In genomic region chr18:55268629-55269275, GRCh38 we compare ENCODE assay signal across 10 cellular contexts.
A peak's percentile ranks its signal among the peaks of the same experiment; 100 is the strongest.
DNase-seq lines count a peak whose midpoint lies in the region; ATAC-seq lines count a peak whose summit lies in the region.
"Had no signal": no experiment of that assay in that cellular context is flagged by ENCODE, and none has a peak within 500 bp of the region (broad histone marks: within the 10 kb centered on the region; RNA-seq: fewer than 3 reads in every experiment).

No MANE protein-coding gene starts in this region.

- no peaks in the 10 kb centered on the region for H3K27me3 Mint-ChIP-seq in activated naive CD8-positive, alpha-beta T cell treated with anti-CD3 and anti-CD28 coated beads, Interleukin-2, amount 50 U/mL, for 24 hours
- H3K27me3 Mint-ChIP-seq: central memory CD8-positive, alpha-beta T cell had no signal

- no peak for DNase-seq in activated naive CD8-positive, alpha-beta T cell treated with anti-CD3 and anti-CD28 coated beads, Interleukin-2, amount 50 U/mL, for 24 hours
- DNase-seq in NCI-H1436 (lab: John Stamatoyannopoulos, UW), result no peak
- DNase-seq in GOT3 (lab: John Stamatoyannopoulos, UW), result no peak
- DNase-seq in activated naive CD4-positive, alpha-beta T cell treated with anti-CD3 and anti-CD28 coated beads, Interleukin-2, amount 50 U/mL, for 16 hours, result no peak
- no peak for DNase-seq in stimulated activated CD4-positive, alpha-beta T cell treated with anti-CD3 and anti-CD28 coated beads, Interleukin-1b, Interleukin-23, amount 100 ng/mL, for 48 hours
- DNase-seq: NCI-H1105 treated with DMSO at 0.1 percent for 48 hours had no signal

- ATAC-seq in GM18511 (IDR thresholded peaks at IDR 0.05; ENCODE audit: unreplicated experiment) (peak; percentile 65), GM21526 (IDR thresholded peaks at IDR 0.05; ENCODE audit: low FRiP score, unreplicated experiment) (peak; percentile 62), HG03342 (IDR thresholded peaks at IDR 0.05; ENCODE audit: unreplicated experiment) (peak; percentile 53)
- ATAC-seq in activated naive CD8-positive, alpha-beta T cell treated with anti-CD3 and anti-CD28 coated beads, Interleukin-2, amount 50 U/mL, for 24 hours, result no peak

- no peak overlapping the region for H3K4me3 Mint-ChIP-seq in activated naive CD8-positive, alpha-beta T cell treated with anti-CD3 and anti-CD28 coated beads, Interleukin-2, amount 50 U/mL, for 24 hours
- H3K4me3 Mint-ChIP-seq: central memory CD8-positive, alpha-beta T cell had no signal

- H3K36me3 Mint-ChIP-seq in activated naive CD8-positive, alpha-beta T cell treated with anti-CD3 and anti-CD28 coated beads, Interleukin-2, amount 50 U/mL, for 24 hours (ENCODE audit: low read depth), result no peaks in the 10 kb centered on the region

- H3K4me1 Mint-ChIP-seq in activated naive CD8-positive, alpha-beta T cell treated with anti-CD3 and anti-CD28 coated beads, Interleukin-2, amount 50 U/mL, for 24 hours, result peaks cover 17% of the 10 kb centered on the region
- H3K4me1 Mint-ChIP-seq: central memory CD8-positive, alpha-beta T cell had no signal

- peak overlapping the region; percentile 45 for H3K27ac Mint-ChIP-seq in activated naive CD8-positive, alpha-beta T cell treated with anti-CD3 and anti-CD28 coated beads, Interleukin-2, amount 50 U/mL, for 24 hours

- peaks cover 3% of the 10 kb centered on the region for H3K9me3 Mint-ChIP-seq in activated naive CD8-positive, alpha-beta T cell treated with anti-CD3 and anti-CD28 coated beads, Interleukin-2, amount 50 U/mL, for 24 hours
